In genomic region chr10:53697038-53697437, GRCh38 we compare ENCODE assay signal across 21 cellular contexts.
DNase-seq lines count a peak whose midpoint lies in the region; FAIRE-seq and TF ChIP-seq lines count a peak whose summit lies in the region.
"Had no signal": no experiment of that assay in that cellular context is flagged by ENCODE, and none has a peak within 500 bp of the region (broad histone marks: within the 10 kb centered on the region; RNA-seq: fewer than 3 reads in every experiment).

No MANE protein-coding gene starts in this region.

- DNase-seq in Caki2 (ENCODE audit: low read depth) (peak; percentile 55), NCI-H460 (ENCODE audit: extremely low read depth, low read depth) (peak; percentile 19), bronchial epithelial cell (ENCODE audit: low read depth) (peak; percentile 85), kidney glomerular epithelial cell (lab: John Stamatoyannopoulos, UW) (peak; percentile 85), dedifferentiated amniotic fluid mesenchymal stem cell (ENCODE audit: extremely low spot score) (no peak), GM13977 (ENCODE audit: low spot score) (no peak), DMS 273 (lab: John Stamatoyannopoulos, UW; ENCODE audit: unreplicated experiment) (no peak), CD1c-positive myeloid dendritic cell (ENCODE audit: extremely low spot score) (no peak)
- DNase-seq: activated CD4-positive, alpha-beta T cell treated with anti-CD3 and anti-CD28 coated beads, Interleukin-2, amount 10 ng/mL, durations not matched to agents 24 days and 14 days; activated CD8-positive, alpha-beta memory T cell treated with anti-CD3 and anti-CD28 coated beads, Interleukin-2, amount 10 ng/mL, durations not matched to agents 7 days and 5 days; activated naive CD4-positive, alpha-beta T cell treated with anti-CD3 and anti-CD28 coated beads, Interleukin-2, amount 10 ng/mL, durations not matched to agents 7 days and 5 days; activated T-cell treated with anti-CD3 and anti-CD28 coated beads, Interleukin-2, amount 50 U/mL, for 72 hours; amniotic stem cell; BE2C; H7; naive thymus-derived CD4-positive, alpha-beta T cell; NCI-H2081; NCI-H446; stimulated activated CD4-positive, alpha-beta T cell treated with anti-CD3 and anti-CD28 coated beads, Interleukin-2, amount 100 ng/mL, for 24 hours had no signal

- no peaks in the 10 kb centered on the region for H3K27me3 ChIP-seq in bronchial epithelial cell (ENCODE audit: control insufficient read depth, insufficient read depth, low read length)
- H3K27me3 ChIP-seq: BE2C had no signal

- FAIRE-seq in bronchial epithelial cell (lab: Jason Lieb, UNC): no peak
- FAIRE-seq: GM12878 had no signal

- TF ChIP-seq CTCF in bronchial epithelial cell (IDR thresholded peaks at IDR 0.05; ENCODE audit: insufficient read depth, low read length, severe bottlenecking): no peak
- TF ChIP-seq CTCF in GM13977 (IDR thresholded peaks at IDR 0.05; ENCODE audit: extremely low read depth, insufficient read depth, missing control alignments): no peak

- in situ Hi-C loops in Caki2 (cut with HindIII; ENCODE audit: low pct_unique_long_range_greater_than_20kb, low sequenced_read_pairs) (no loop called here), GM13977 (cut with MboI; ENCODE audit: low pct_unique_long_range_greater_than_20kb, low sequenced_read_pairs, unreplicated experiment) (no loop called here)

- H3K36me3 ChIP-seq in bronchial epithelial cell (ENCODE audit: control insufficient read depth, insufficient read depth, low read length): no peaks in the 10 kb centered on the region
- H3K36me3 ChIP-seq: BE2C had no signal

- H3K4me3 ChIP-seq in bronchial epithelial cell (ENCODE audit: low read depth, low read length): no peak overlapping the region
- H3K4me3 ChIP-seq: GM12878, smooth muscle cell had no signal

Comparison
In these comparisons a context has a peak if more than half of its experiments do, and no peak if none do; other contexts are left out.
1. DNase-seq: peak in Caki2 (single experiment), NCI-H460 (single experiment), bronchial epithelial cell (single experiment) and kidney glomerular epithelial cell (single experiment); none in dedifferentiated amniotic fluid mesenchymal stem cell (single experiment), GM13977 (single experiment), DMS 273 (single experiment) and CD1c-positive myeloid dendritic cell (single experiment).